Comparison of ENCODE assay signal across 11 cellular contexts in the genomic region with DNA sequence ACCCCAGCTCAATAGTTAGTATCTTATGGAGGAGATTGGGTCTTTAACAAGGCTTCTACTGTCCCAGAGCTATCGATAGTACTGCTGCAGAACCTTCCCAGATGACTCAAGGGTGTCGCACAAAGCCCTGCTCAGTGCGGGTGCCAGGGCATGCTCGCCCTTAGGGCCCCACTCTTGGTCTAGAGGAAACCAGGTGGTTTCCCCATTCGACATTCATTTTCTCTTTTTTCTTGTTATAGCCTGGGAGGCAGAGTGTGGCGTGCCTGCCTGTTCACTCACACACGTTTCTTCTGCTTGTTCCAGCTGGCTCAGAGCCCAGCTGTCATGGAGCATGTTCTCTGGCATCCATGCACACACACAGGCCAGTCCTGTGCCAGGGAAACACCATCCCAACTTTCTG.
DNase-seq lines count a peak whose midpoint lies in the region; ATAC-seq and TF ChIP-seq lines count a peak whose summit lies in the region.
"Had no signal": no experiment of that assay in that cellular context is flagged by ENCODE, and none has a peak within 500 bp of the region (broad histone marks: within the 10 kb centered on the region; RNA-seq: fewer than 3 reads in every experiment).

No MANE protein-coding gene starts in this region.

- TF ChIP-seq CTCF in dorsolateral prefrontal cortex (IDR thresholded peaks at IDR 0.05 in 54 of 56, conservative IDR thresholded peaks at IDR 0.05 in 2 of 56; ENCODE audit: low read depth in 1 of 56, partially characterized antibody in 56 of 56) = no peak

- no peaks in the 10 kb centered on the region for H3K4me1 ChIP-seq in neuronal stem cell (ENCODE audit: control insufficient read depth in 2 of 2, insufficient read depth in 1 of 2, low read depth in 1 of 2, low read length in 2 of 2)
- H3K4me1 ChIP-seq: A549 had no signal

- H2BK15ac ChIP-seq in neuronal stem cell (ENCODE audit: low read length) = no peak overlapping the region

- no peak overlapping the region for H3K9ac ChIP-seq in neuronal stem cell (ENCODE audit: low read depth, low read length, poor library complexity)

- no peak for DNase-seq in activated CD4-positive, CD25-positive, alpha-beta regulatory T cell treated with anti-CD3 and anti-CD28 coated beads, Interleukin-2, amount 50 U/mL, for 72 hours
- DNase-seq in activated T-cell treated with anti-CD3 and anti-CD28 coated beads, Interleukin-2, amount 50 U/mL, for 48 hours = peak; percentile 66 to 72
- DNase-seq in stimulated activated CD4-positive, alpha-beta T cell treated with anti-CD3 and anti-CD28 coated beads, Interleukin-4, amount 100 ng/mL, for 4 hours = peak; percentile 19 to 44
- no peak for DNase-seq in activated gamma-delta T cell (lab: John Stamatoyannopoulos, UW)
- DNase-seq in dorsolateral prefrontal cortex = no peak
- no peak for DNase-seq in neuronal stem cell (ENCODE audit: low spot score)

- no peak overlapping the region for H3K23ac ChIP-seq in neuronal stem cell (ENCODE audit: low read depth, low read length, poor library complexity)

- ATAC-seq in activated CD4-positive, CD25-positive, alpha-beta regulatory T cell treated with anti-CD3 and anti-CD28 coated beads, Interleukin-2, amount 50 U/mL, for 24 hours = peak; percentile 87 to 94
- peak; percentile 66 for ATAC-seq in HG03045 (IDR thresholded peaks at IDR 0.05; ENCODE audit: unreplicated experiment)
- ATAC-seq: A549 had no signal

- WGBS in neuronal stem cell (ENCODE audit: extremely low coverage in 2 of 2, insufficient read length in 2 of 2, insufficient replicate concordance in 1 of 2), 2 donors = no CpG with 5 or more reads among the region's 7 CpGs

- H3K79me1 ChIP-seq in neuronal stem cell (ENCODE audit: low read depth, low read length) = no peaks in the 10 kb centered on the region

- H3K18ac ChIP-seq in neuronal stem cell (ENCODE audit: low read length) = no peak overlapping the region

- H2BK5ac ChIP-seq in neuronal stem cell (ENCODE audit: low read length) = no peak overlapping the region

- no peaks in the 10 kb centered on the region for H3K36me3 ChIP-seq in neuronal stem cell (replicated peaks in 1 of 2; ENCODE audit: control insufficient read depth in 2 of 2, insufficient read depth in 2 of 2, low read length in 2 of 2)
- H3K36me3 ChIP-seq: cardiac muscle cell, SJSA1 had no signal

- H2AK5ac ChIP-seq in neuronal stem cell (ENCODE audit: low read depth, low read length) = no peak overlapping the region

- no peak overlapping the region for H2BK120ac ChIP-seq in neuronal stem cell (ENCODE audit: low read depth, low read length)

- intact Hi-C loops in dorsolateral prefrontal cortex (cut with DNase I) = no loop called here

- no peak overlapping the region for H3K4ac ChIP-seq in neuronal stem cell (ENCODE audit: low read length)

- no peak overlapping the region for H3K14ac ChIP-seq in neuronal stem cell (ENCODE audit: low read length)

- no peak overlapping the region for H4K8ac ChIP-seq in neuronal stem cell (ENCODE audit: low read depth, low read length)

- H3K27me3 ChIP-seq in dorsolateral prefrontal cortex = no peaks in the 10 kb centered on the region
- no peaks in the 10 kb centered on the region for H3K27me3 ChIP-seq in neuronal stem cell (ENCODE audit: control insufficient read depth in 3 of 3, insufficient read depth in 3 of 3, low read depth in 1 of 3, low read length in 3 of 3)
- H3K27me3 ChIP-seq: cardiac muscle cell, SJSA1 had no signal

- H3K4me3 ChIP-seq in dorsolateral prefrontal cortex = no peak overlapping the region
- no peak overlapping the region for H3K4me3 ChIP-seq in neuronal stem cell (ENCODE audit: low read length in 2 of 2)
- H3K4me3 ChIP-seq: A549, cardiac muscle cell, SJSA1 had no signal

- H3K27ac ChIP-seq in dorsolateral prefrontal cortex (no peak overlapping the region), neuronal stem cell (replicated peaks; ENCODE audit: low read length) (no peak overlapping the region)
- H3K27ac ChIP-seq: A549, cardiac muscle cell, SJSA1 had no signal

- no peak overlapping the region for H2AFZ ChIP-seq in neuronal stem cell (ENCODE audit: low read length)

- H3K4me2 ChIP-seq in neuronal stem cell (ENCODE audit: insufficient read depth, low read length, poor library complexity, severe bottlenecking) = no peak overlapping the region
- H3K4me2 ChIP-seq: A549 had no signal

- H4K91ac ChIP-seq in neuronal stem cell (ENCODE audit: low read depth, low read length, poor library complexity) = no peak overlapping the region

- H2BK12ac ChIP-seq in neuronal stem cell (ENCODE audit: low read length) = no peak overlapping the region

- H3K9me3 ChIP-seq in neuronal stem cell (replicated peaks in 1 of 2; ENCODE audit: control insufficient read depth in 2 of 2, insufficient read depth in 1 of 2, low read depth in 1 of 2, low read length in 2 of 2) = no peaks in the 10 kb centered on the region
- H3K9me3 ChIP-seq: A549, SJSA1 had no signal

Comparison
In these comparisons a context has a peak if more than half of its experiments do, and no peak if none do; other contexts are left out.
1. DNase-seq: peak in activated T-cell treated with anti-CD3 and anti-CD28 coated beads, Interleukin-2, amount 50 U/mL, for 48 hours (2 of 2) and stimulated activated CD4-positive, alpha-beta T cell treated with anti-CD3 and anti-CD28 coated beads, Interleukin-4, amount 100 ng/mL, for 4 hours (2 of 2); none in activated CD4-positive, CD25-positive, alpha-beta regulatory T cell treated with anti-CD3 and anti-CD28 coated beads, Interleukin-2, amount 50 U/mL, for 72 hours (single experiment), activated gamma-delta T cell (single experiment), dorsolateral prefrontal cortex (0 of 10) and neuronal stem cell (single experiment).